29 cellular contexts compared by ENCODE assay signal in the genomic region with DNA sequence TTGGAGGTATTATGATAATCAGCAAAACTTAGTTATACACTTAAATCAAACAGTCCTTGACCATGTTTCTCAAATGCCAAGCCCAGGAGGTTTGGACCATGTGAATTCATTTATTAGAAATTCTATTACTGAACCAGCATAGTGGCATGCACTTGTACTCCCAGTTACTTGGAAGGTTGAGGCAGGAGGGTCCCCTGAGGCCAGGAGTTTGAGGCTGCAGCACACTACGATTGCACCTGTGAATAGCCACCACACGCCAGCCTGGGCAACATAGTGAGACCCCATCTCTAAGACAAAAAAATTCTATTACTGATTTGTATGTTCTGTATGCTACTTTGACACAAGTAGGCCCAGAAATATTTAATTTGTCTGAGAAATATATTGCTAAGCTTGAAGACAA.
"Had no signal": no experiment of that assay in that cellular context is flagged by ENCODE, and none has a peak within 500 bp of the region (broad histone marks: within the 10 kb centered on the region; RNA-seq: fewer than 3 reads in every experiment).

No MANE protein-coding gene starts in this region.

- H3K27ac Mint-ChIP-seq: stimulated activated effector memory CD8-positive, alpha-beta T cell treated with anti-CD3 and anti-CD28 coated beads, Interleukin-12 subunit alpha, Interleukin-12 subunit beta, amount 100 ng/mL, for 72 hours; stimulated activated memory B cell treated with anti-CD40 and anti-IgM and Interleukin-4, amounts not matched to agents 10 μg/mL and 1 μg/mL and 100 μg/mL, for 72 hours; stimulated activated naive B cell treated with anti-CD40 and anti-IgM and Interleukin-4, amounts not matched to agents 10 μg/mL and 1 μg/mL and 100 μg/mL, for 72 hours; stimulated activated naive CD8-positive, alpha-beta T cell treated with anti-CD3 and anti-CD28 coated beads, Interleukin-15, amount 100 ng/mL, for 72 hours; stimulated activated naive CD8-positive, alpha-beta T cell treated with anti-CD3 and anti-CD28 coated beads, Interleukin-15, Interleukin-2, amounts not matched to agents 100 ng/mL and 50 ng/mL, for 24 hours had no signal

- H3K27me3 Mint-ChIP-seq: stimulated activated naive B cell treated with anti-CD40 and anti-IgM and Interleukin-4, amounts not matched to agents 10 μg/mL and 1 μg/mL and 100 μg/mL, for 72 hours; stimulated activated naive CD8-positive, alpha-beta T cell treated with anti-CD3 and anti-CD28 coated beads, Interleukin-15, amount 100 ng/mL, for 72 hours; stimulated activated naive CD8-positive, alpha-beta T cell treated with anti-CD3 and anti-CD28 coated beads, Interleukin-15, Interleukin-2, amounts not matched to agents 100 ng/mL and 50 ng/mL, for 24 hours; type B pancreatic cell had no signal

- H3K4me3 Mint-ChIP-seq: stimulated activated effector memory CD8-positive, alpha-beta T cell treated with anti-CD3 and anti-CD28 coated beads, Interleukin-12 subunit alpha, Interleukin-12 subunit beta, amount 100 ng/mL, for 72 hours; stimulated activated memory B cell treated with anti-CD40 and anti-IgM and Interleukin-4, amounts not matched to agents 10 μg/mL and 1 μg/mL and 100 μg/mL, for 72 hours; stimulated activated naive B cell treated with anti-CD40 and anti-IgM and Interleukin-4, amounts not matched to agents 10 μg/mL and 1 μg/mL and 100 μg/mL, for 72 hours; stimulated activated naive CD8-positive, alpha-beta T cell treated with anti-CD3 and anti-CD28 coated beads, Interleukin-15, amount 100 ng/mL, for 72 hours; stimulated activated naive CD8-positive, alpha-beta T cell treated with anti-CD3 and anti-CD28 coated beads, Interleukin-15, Interleukin-2, amounts not matched to agents 100 ng/mL and 50 ng/mL, for 24 hours; type B pancreatic cell had no signal

- ATAC-seq: stimulated activated effector memory CD8-positive, alpha-beta T cell treated with anti-CD3 and anti-CD28 coated beads, Interleukin-12 subunit alpha, Interleukin-12 subunit beta, amount 100 ng/mL, for 72 hours; stimulated activated memory B cell treated with anti-CD40 and anti-IgM and Interleukin-4, amounts not matched to agents 10 μg/mL and 1 μg/mL and 100 μg/mL, for 72 hours; stimulated activated naive B cell treated with anti-CD40 and anti-IgM and Interleukin-4, amounts not matched to agents 10 μg/mL and 1 μg/mL and 100 μg/mL, for 72 hours; stimulated activated naive CD8-positive, alpha-beta T cell treated with anti-CD3 and anti-CD28 coated beads, Interleukin-15, amount 100 ng/mL, for 72 hours; stimulated activated naive CD8-positive, alpha-beta T cell treated with anti-CD3 and anti-CD28 coated beads, Interleukin-15, Interleukin-2, amounts not matched to agents 100 U/mL and 50 U/mL, for 24 hours; upper lobe of right lung had no signal

- H3K36me3 ChIP-seq: stomach, suprapubic skin, thoracic aorta, thyroid gland, tibial artery, tibial nerve, transverse colon, upper lobe of left lung, upper lobe of right lung, uterus, vagina had no signal

- H3K4me3 ChIP-seq: stomach, suprapubic skin, testis, thoracic aorta, thyroid gland, tibial artery, tibial nerve, transverse colon, upper lobe of left lung, upper lobe of right lung, uterus, vagina had no signal

- H3K4me1 ChIP-seq: thyroid gland, transverse colon, upper lobe of left lung, upper lobe of right lung, uterus, vagina had no signal

- H3K4me1 Mint-ChIP-seq: stimulated activated memory B cell treated with anti-CD40 and anti-IgM and Interleukin-4, amounts not matched to agents 10 μg/mL and 1 μg/mL and 100 μg/mL, for 72 hours had no signal

- FAIRE-seq: urothelium cell line had no signal

- H3K27me3 ChIP-seq: stomach, suprapubic skin, testis, thyroid gland, tibial artery, tibial nerve, transverse colon, upper lobe of left lung, upper lobe of right lung, uterus, vagina had no signal

- H3K9me3 Mint-ChIP-seq: stimulated activated effector memory CD8-positive, alpha-beta T cell treated with anti-CD3 and anti-CD28 coated beads, Interleukin-12 subunit alpha, Interleukin-12 subunit beta, amount 100 ng/mL, for 72 hours; stimulated activated memory B cell treated with anti-CD40 and anti-IgM and Interleukin-4, amounts not matched to agents 10 μg/mL and 1 μg/mL and 100 μg/mL, for 72 hours; stimulated activated naive B cell treated with anti-CD40 and anti-IgM and Interleukin-4, amounts not matched to agents 10 μg/mL and 1 μg/mL and 100 μg/mL, for 72 hours; stimulated activated naive CD8-positive, alpha-beta T cell treated with anti-CD3 and anti-CD28 coated beads, Interleukin-15, amount 100 ng/mL, for 72 hours; stimulated activated naive CD8-positive, alpha-beta T cell treated with anti-CD3 and anti-CD28 coated beads, Interleukin-15, Interleukin-2, amounts not matched to agents 100 ng/mL and 50 ng/mL, for 24 hours; type B pancreatic cell had no signal

- DNase-seq: stimulated activated CD4-positive, alpha-beta T cell treated with anti-CD3 and anti-CD28 coated beads, Interleukin-2, amount 100 ng/mL, for 48 hours; stimulated activated CD4-positive, alpha-beta T cell treated with anti-CD3 and anti-CD28 coated beads, Interleukin-4, amount 100 ng/mL, for 1 hour; stimulated activated CD4-positive, alpha-beta T cell treated with anti-CD3 and anti-CD28 coated beads, Interleukin-4, amount 100 ng/mL, for 24 hours; stimulated activated CD4-positive, alpha-beta T cell treated with anti-CD3 and anti-CD28 coated beads, Interleukin-4, amount 100 ng/mL, for 4 hours; stimulated activated CD8-positive, alpha-beta memory T cell treated with anti-CD3 and anti-CD28 coated beads, Interleukin-4, amount 100 ng/mL, for 48 hours; stimulated activated naive B cell treated with anti-CD40 and anti-IgM and Interleukin-4, amounts not matched to agents 10 μg/mL and 1 μg/mL and 100 μg/mL, for 72 hours; stimulated activated naive CD4-positive, alpha-beta T cell; stimulated activated naive CD4-positive, alpha-beta T cell treated with Interleukin-2 at 50 U/mL for 16 hours; stimulated activated naive CD8-positive, alpha-beta T cell treated with anti-CD3 and anti-CD28 coated beads, Interleukin-15, amount 100 ng/mL, for 72 hours; stimulated activated naive CD8-positive, alpha-beta T cell treated with anti-CD3 and anti-CD28 coated beads, Interleukin-15, Interleukin-2, amounts not matched to agents 100 U/mL and 50 U/mL, for 24 hours; stomach; substantia nigra; testis; thyroid gland; tibial artery; transverse colon; trophoblast cell; upper lobe of left lung; upper lobe of right lung; uterus had no signal

- H3K36me3 Mint-ChIP-seq: stimulated activated effector memory CD8-positive, alpha-beta T cell treated with anti-CD3 and anti-CD28 coated beads, Interleukin-12 subunit alpha, Interleukin-12 subunit beta, amount 100 ng/mL, for 72 hours; stimulated activated memory B cell treated with anti-CD40 and anti-IgM and Interleukin-4, amounts not matched to agents 10 μg/mL and 1 μg/mL and 100 μg/mL, for 72 hours; stimulated activated naive B cell treated with anti-CD40 and anti-IgM and Interleukin-4, amounts not matched to agents 10 μg/mL and 1 μg/mL and 100 μg/mL, for 72 hours; type B pancreatic cell had no signal

- H3K9me3 ChIP-seq: stomach, suprapubic skin, testis, thoracic aorta, thyroid gland, tibial artery, tibial nerve, transverse colon, upper lobe of left lung, upper lobe of right lung, uterus, vagina had no signal

- H3K27ac ChIP-seq: stomach, suprapubic skin, testis, thoracic aorta, thyroid gland, tibial artery, tibial nerve, transverse colon, upper lobe of left lung, upper lobe of right lung, uterus, vagina had no signal
